1 cellular context compared by ENCODE assay signal in genomic region chr7:148813890-148814289, GRCh38.
TF ChIP-seq lines count a peak whose summit lies in the region.

No MANE protein-coding gene starts in this region.

TF ChIP-seq in GM23338, 12 proteins besides CTCF, POLR2A, EP300 and RAD21 (continued from another document):
- TF ChIP-seq REST (IDR thresholded peaks at IDR 0.05; ENCODE audit: unreplicated experiment) (no peak), POLR2AphosphoS5 (IDR thresholded peaks at IDR 0.05; ENCODE audit: low read depth) (no peak), JUNB (IDR thresholded peaks at IDR 0.05; ENCODE audit: unreplicated experiment) (no peak), ZNF114 (CRISPR knock-in tag; IDR thresholded peaks at IDR 0.05) (no peak), EZH2phosphoT487 (IDR thresholded peaks at IDR 0.05; ENCODE audit: unreplicated experiment) (no peak), ZNF462 (CRISPR knock-in tag; IDR thresholded peaks at IDR 0.05) (no peak)
TF ChIP-seq in GM23338: peak in this region for 0.
